Comparison of ENCODE assay signal across 16 cellular contexts in the genomic region with DNA sequence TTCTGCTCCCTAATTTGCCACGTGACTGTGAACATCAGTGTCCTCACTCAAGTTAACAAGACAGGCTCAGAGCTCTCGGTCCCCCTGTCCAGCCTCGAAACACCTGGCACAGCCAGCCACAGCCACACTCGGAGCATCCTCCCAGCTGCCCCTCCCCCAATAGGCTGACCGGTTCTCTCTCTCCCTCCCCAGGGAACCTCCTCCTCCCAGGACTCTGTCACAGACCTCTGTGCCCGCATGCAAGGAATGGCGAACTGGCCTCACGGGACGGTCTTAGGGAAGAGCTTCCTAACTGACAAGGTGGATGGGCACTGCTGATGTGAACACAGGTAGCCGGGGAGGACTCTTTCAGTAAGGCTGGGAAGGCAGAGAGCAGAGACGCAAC. TPM values are rescaled to one million over a fixed set of nuclear protein-coding genes. Genes with fewer than 3 reads are reported as not detected.
DNase-seq lines count a peak whose midpoint lies in the region; ATAC-seq, FAIRE-seq and TF ChIP-seq lines count a peak whose summit lies in the region.
"Had no signal": no experiment of that assay in that cellular context is flagged by ENCODE, and none has a peak within 500 bp of the region (broad histone marks: within the 10 kb centered on the region; RNA-seq: fewer than 3 reads in every experiment).

No MANE protein-coding gene starts in this region.

- TF ChIP-seq CTCF in CD14-positive monocyte (IDR thresholded peaks at IDR 0.05) (no peak), H1 (IDR thresholded peaks at IDR 0.05; ENCODE audit: control extremely low read depth in 1 of 3, insufficient read depth in 1 of 3, low read depth in 1 of 3, low read length in 3 of 3) (no peak), nephron progenitor cell (IDR thresholded peaks at IDR 0.05) (no peak), lower lobe of right lung (IDR thresholded peaks at IDR 0.05) (no peak)

- ATAC-seq in sciatic nerve = no peak
- ATAC-seq in lower lobe of right lung = no peak
- ATAC-seq: HCT116 had no signal

- H3K56ac ChIP-seq in H1 (replicated peaks; ENCODE audit: insufficient read length, low read depth, low read length) = no peak overlapping the region

- H3K4me3 ChIP-seq in H7 (ENCODE audit: insufficient read depth, low read depth, low read length) (no peak overlapping the region), H1 (ENCODE audit: extremely low read depth in 1 of 4, insufficient read depth in 2 of 4, low read depth in 3 of 4, low read length in 4 of 4) (no peak overlapping the region), lower lobe of right lung (no peak overlapping the region)

- H3K27ac ChIP-seq in H1 (ENCODE audit: low read depth, low read length) (no peak overlapping the region), lower lobe of right lung (no peak overlapping the region)

- H2BK5ac ChIP-seq in H1 (ENCODE audit: low read depth, low read length) = no peak overlapping the region

- H3K14ac ChIP-seq in H1 (ENCODE audit: insufficient read length) = no peak overlapping the region

- H2BK120ac ChIP-seq in H1 (replicated peaks; ENCODE audit: low read depth, low read length) = no peak overlapping the region

- no peaks in the 10 kb centered on the region for H4K20me1 ChIP-seq in H1 (replicated peaks in 1 of 2; ENCODE audit: control insufficient read depth in 1 of 2, insufficient read depth in 2 of 2, low read length in 2 of 2)

- H3K9me3 ChIP-seq in H1 (ENCODE audit: insufficient read depth in 2 of 2, low read depth in 1 of 2, low read length in 1 of 2) (no peaks in the 10 kb centered on the region), lower lobe of right lung (no peaks in the 10 kb centered on the region)

- DNase-seq in CD14-positive monocyte (ENCODE audit: low spot score) = peak; percentile 36
- peak; percentile 60 for DNase-seq in H7
- DNase-seq in H1 (ENCODE audit: low read depth in 1 of 2, low spot score in 2 of 2) = peak in 1 of 2 experiments; percentile 46
- DNase-seq in sciatic nerve (ENCODE audit: low spot score) = peak; percentile 34
- no peak for DNase-seq in activated CD4-positive, alpha-beta T cell treated with anti-CD3 and anti-CD28 coated beads, Interleukin-2, amount 50 U/mL, for 48 hours
- DNase-seq in nephron progenitor cell = no peak
- no peak for DNase-seq in lower lobe of right lung
- DNase-seq: C1 segment of cervical spinal cord, IMR-90, Kasumi-1, NCI-H1105 treated with DMSO at 0.1 percent for 48 hours, NCI-H187 treated with DMSO at 0.1 percent for 48 hours, NCI-H510A, NCI-H82 had no signal

- no peak for TF ChIP-seq POLR2A in H1 (IDR thresholded peaks at IDR 0.05; ENCODE audit: control extremely low read depth in 1 of 2, low read depth in 2 of 2, low read length in 2 of 2)

- H3K36me3 ChIP-seq in H7 (replicated peaks; ENCODE audit: control insufficient read depth, insufficient read depth, low read length) (no peaks in the 10 kb centered on the region), H1 (ENCODE audit: control insufficient read depth in 2 of 4, insufficient read depth in 4 of 4, low read length in 3 of 4) (no peaks in the 10 kb centered on the region), lower lobe of right lung (no peaks in the 10 kb centered on the region)

- H3K27me3 ChIP-seq in H7 (ENCODE audit: control insufficient read depth, insufficient read depth, low read length) (no peaks in the 10 kb centered on the region), H1 (replicated peaks in 1 of 4; ENCODE audit: control insufficient read depth in 3 of 4, extremely low read depth in 1 of 4, insufficient read depth in 3 of 4, low read length in 3 of 4) (peaks cover 0 to 4% (median 0%) of the 10 kb centered on the region in 4 experiments; a peak in 1 of 7 replicates), lower lobe of right lung (ENCODE audit: low read depth) (no peaks in the 10 kb centered on the region)

- H2BK20ac ChIP-seq in H1 (ENCODE audit: low read length) = no peak overlapping the region

- H2BK12ac ChIP-seq in H1 (ENCODE audit: low read depth, low read length) = no peak overlapping the region

- no peak for FAIRE-seq in H1 (lab: Jason Lieb, UNC)
- FAIRE-seq: GM12891 had no signal

- H3K4me2 ChIP-seq in H1 (ENCODE audit: insufficient read depth in 1 of 2, low read depth in 2 of 2, low read length in 2 of 2) = no peak overlapping the region

- H3K27me3 Mint-ChIP-seq in CD14-positive monocyte (ENCODE audit: low read depth in 3 of 3) = peaks cover 13% of the 10 kb centered on the region in 3 donors
- H3K27me3 Mint-ChIP-seq in nephron progenitor cell (ENCODE audit: low read depth, poor library complexity) = peaks cover 31% of the 10 kb centered on the region

- no peaks in the 10 kb centered on the region for H3K79me2 ChIP-seq in H1 (ENCODE audit: control insufficient read depth in 1 of 2, insufficient read depth in 2 of 2, low read length in 2 of 2)

- H3K4ac ChIP-seq in H1 (replicated peaks; ENCODE audit: insufficient read length, low read depth, low read length) = no peak overlapping the region

- no peak overlapping the region for H2AFZ ChIP-seq in H1 (ENCODE audit: low read length)

- no peak overlapping the region for H4K5ac ChIP-seq in H1 (ENCODE audit: insufficient read length, low read depth, low read length)

- no peaks in the 10 kb centered on the region for H3K4me1 Mint-ChIP-seq in CD14-positive monocyte
- peaks cover 24% of the 10 kb centered on the region for H3K4me1 Mint-ChIP-seq in nephron progenitor cell

- no peak overlapping the region for H3K23ac ChIP-seq in H1 (ENCODE audit: insufficient read length)

- POLR2A ChIA-PET in H1 (lab: Charles Lee; ENCODE audit: partially characterized antibody) = no interaction called here

- H3K27ac Mint-ChIP-seq in CD14-positive monocyte (no peak overlapping the region), nephron progenitor cell (no peak overlapping the region)

- no peak overlapping the region for H2AK5ac ChIP-seq in H1 (ENCODE audit: low read depth, low read length)

- no peak overlapping the region for H3K9ac ChIP-seq in H1 (replicated peaks in 1 of 4; ENCODE audit: extremely low read depth in 1 of 4, low read depth in 3 of 4, low read length in 3 of 4)

- H4K91ac ChIP-seq in H1 (replicated peaks; ENCODE audit: insufficient read length, low read length) = no peak overlapping the region

- no peaks in the 10 kb centered on the region for H3K23me2 ChIP-seq in H1 (ENCODE audit: low read depth, low read length)

- no peak overlapping the region for H3K18ac ChIP-seq in H1 (ENCODE audit: extremely low read depth, low read length)

- no peak for TF ChIP-seq EP300 in H1 (IDR thresholded peaks at IDR 0.05; ENCODE audit: borderline replicate concordance in 1 of 2, low read depth in 2 of 2, low read length in 2 of 2)

- H3K79me1 ChIP-seq in H1 (ENCODE audit: low read depth, low read length) = no peaks in the 10 kb centered on the region

- TF ChIP-seq RAD21 in H1 (IDR thresholded peaks at IDR 0.05 in 1 of 2, conservative IDR thresholded peaks at IDR 0.05 in 1 of 2; ENCODE audit: low read depth in 2 of 2, low read length in 2 of 2) = no peak

- CTCF ChIA-PET in H1 (lab: Charles Lee; ENCODE audit: partially characterized antibody) = interaction anchor here (1.2 to 7.7 kb wide), 5 partner anchors 8 to 327 kb away, joined by 3 to 44 read pairs (median 11); no protein-coding TSS in a partner anchor

- intact Hi-C loops in CD14-positive monocyte (cut with micrococcal nuclease) (no loop called here), sciatic nerve (cut with DNase I) (no loop called here), lower lobe of right lung (cut with DNase I) (no loop called here)

- no peak overlapping the region for H3K4me3 Mint-ChIP-seq in CD14-positive monocyte
- H3K4me3 Mint-ChIP-seq in nephron progenitor cell = no peak overlapping the region

- no peak overlapping the region for H4K8ac ChIP-seq in H1 (ENCODE audit: extremely low read depth, insufficient read depth, low read length)

- no peaks in the 10 kb centered on the region for H3K36me3 Mint-ChIP-seq in CD14-positive monocyte
- no peaks in the 10 kb centered on the region for H3K36me3 Mint-ChIP-seq in nephron progenitor cell (ENCODE audit: low read depth)

- H2BK15ac ChIP-seq in H1 (ENCODE audit: low read length) = 0 out of 2 replicates have a peak overlapping the region, but pooled peaks have one; percentile 34

- H3K9me3 Mint-ChIP-seq in CD14-positive monocyte (peaks cover 0 to 3% (median 0%) of the 10 kb centered on the region in 7 donors), nephron progenitor cell (no peaks in the 10 kb centered on the region)

- WGBS in H1 (ENCODE audit: extremely low coverage in 1 of 2, insufficient coverage in 1 of 2, insufficient read length in 1 of 2, insufficient replicate concordance in 2 of 2, low coverage in 1 of 2, low lambda C conversion rate in 2 of 2, missing lambda C conversion rate in 1 of 2), 2 experiments = 78% methylated on average over 11 of the region's 11 CpGs; no CpG with 5 or more reads in 1 of the 2 experiments

- H3K4me1 ChIP-seq in H1 (replicated peaks in 1 of 4; ENCODE audit: control insufficient read depth in 3 of 4, insufficient read depth in 4 of 4, low read length in 3 of 4) (peaks cover 0 to 9% (median 6%) of the 10 kb centered on the region in 4 experiments; a peak in 5 of 7 replicates), lower lobe of right lung (no peaks in the 10 kb centered on the region)

TF ChIP-seq in H1, 55 proteins besides CTCF, POLR2A, EP300 and RAD21 (continues in another document):
- TF ChIP-seq CBX8 (IDR thresholded peaks at IDR 0.05; ENCODE audit: borderline replicate concordance, low read depth, low read length) (no peak), KDM5A (IDR thresholded peaks at IDR 0.05; ENCODE audit: low read length) (no peak), SUZ12 (IDR thresholded peaks at IDR 0.05; ENCODE audit: low read length) (no peak), TCF12 (IDR thresholded peaks at IDR 0.05; ENCODE audit: low read depth, low read length) (no peak), YY1 (IDR thresholded peaks at IDR 0.05; ENCODE audit: low read depth, low read length) (no peak), SP1 (IDR thresholded peaks at IDR 0.05; ENCODE audit: low read depth, low read length) (no peak), SIX5 (IDR thresholded peaks at IDR 0.05; ENCODE audit: low read depth, low read length) (no peak), SIN3A (conservative IDR thresholded peaks at IDR 0.05 in 1 of 2, IDR thresholded peaks at IDR 0.05 in 1 of 2; ENCODE audit: low read depth in 1 of 2, low read length in 2 of 2) (no peak), CREB1 (IDR thresholded peaks at IDR 0.05) (no peak)

RNA-seq across cellular contexts. Expression of a gene that starts 18.8 kb away (rescaled TPM):
- polyA plus RNA-seq in CD14-positive monocyte (not detected), H1 (2011; rRNA removed) (0.06 and 0.19 TPM in 2 replicates)
- total RNA-seq in H7 (2014; rRNA removed; shearing (Covaris generic)) = 1.1 and 1.3 TPM in 2 replicates
- 0.36 and 0.69 TPM in 2 replicates for total RNA-seq in H1 (2021; fragmentation: NEBNext Ultra II Directional; extraction: Animal tissue kit (Norgen Biotek cat#: 25700))
- polyA plus RNA-seq in H1 (2011; cell fraction: cytosol; rRNA removed) = 0.34 TPM
- polyA plus RNA-seq in H1 (2011; cell fraction: nucleus; rRNA removed) = 0.53 TPM
- polyA plus RNA-seq in H1 (2012, experiment 1 of 2) = 0.08 to 0.77 TPM (median 0.23 TPM) in 4 replicates
- polyA plus RNA-seq in H1 (2012, experiment 2 of 2) = 0.08 TPM
- polyA plus RNA-seq in H1 (2013, experiment 1 of 2) = 0.12 TPM
- 0.09 TPM for polyA plus RNA-seq in H1 (2013, experiment 2 of 2)
- 0.13 and 0.24 TPM in 2 replicates for polyA minus RNA-seq in H1 (2011; rRNA and poly(A)+ RNA removed)
- polyA minus RNA-seq in H1 (2011; cell fraction: cytosol; rRNA and poly(A)+ RNA removed) = not detected
- 0.10 TPM for polyA minus RNA-seq in H1 (2011; cell fraction: nucleus; rRNA and poly(A)+ RNA removed)
- total RNA-seq in sciatic nerve (12.7 TPM), lower lobe of right lung (2.5 TPM)
- total RNA-seq: IMR-90 had no signal

Comparison
In these comparisons a context has a peak if more than half of its experiments do, and no peak if none do; other contexts are left out.
1. DNase-seq: peak in CD14-positive monocyte (single experiment), H7 (single experiment) and sciatic nerve (single experiment); none in activated CD4-positive, alpha-beta T cell treated with anti-CD3 and anti-CD28 coated beads, Interleukin-2, amount 50 U/mL, for 48 hours (0 of 2), nephron progenitor cell (single experiment) and lower lobe of right lung (single experiment).